In genomic region chr10:110206988-110207804, GRCh38 we compare ENCODE assay signal across 1 cellular context.
TF ChIP-seq lines count a peak whose summit lies in the region.

Gene MXI1, plus strand, starts transcription at chr10:110207605. Its CDS starts 204 bp downstream, at chr10:110207809.

TF ChIP-seq in PFSK-1, 5 proteins besides CTCF, POLR2A, EP300 and RAD21 (continued from another document):
- TF ChIP-seq TAF1 (IDR thresholded peaks at IDR 0.05; ENCODE audit: borderline replicate concordance, insufficient read depth, low read length), result peak; percentile 77; the same call in 1 of the 2 replicates
